ENCODE assay signal across 1 cellular context in genomic region chr2:219724628-219725027, GRCh38.
TF ChIP-seq lines count a peak whose summit lies in the region.

No MANE protein-coding gene starts in this region.

TF ChIP-seq in K562, 482 proteins besides CTCF, POLR2A, EP300 and RAD21 (continues in another document):
- TF ChIP-seq KHSRP (IDR thresholded peaks at IDR 0.05) (no peak), ZNF41 (CRISPR knock-in tag; conservative IDR thresholded peaks at IDR 0.05) (no peak), LARP7 (IDR thresholded peaks at IDR 0.05) (no peak), ZBTB26 (CRISPR knock-in tag; IDR thresholded peaks at IDR 0.05) (no peak), KAT7 (CRISPR knock-in tag; IDR thresholded peaks at IDR 0.05; ENCODE audit: borderline replicate concordance) (no peak), CEBPZ (IDR thresholded peaks at IDR 0.05; ENCODE audit: borderline replicate concordance, low read depth, low read length) (no peak), ZNF449 (CRISPR knock-in tag; IDR thresholded peaks at IDR 0.05) (no peak), SP1 (CRISPR knock-in tag; IDR thresholded peaks at IDR 0.05) (no peak), MNT (conservative IDR thresholded peaks at IDR 0.05) (peak in 1 of 2 experiments; percentile 49; a peak in 1 of 4 replicates), CTBP1 (IDR thresholded peaks at IDR 0.05; ENCODE audit: borderline replicate concordance) (peak; percentile 28; the same call in 1 of the 2 replicates), ETS1 (conservative IDR thresholded peaks at IDR 0.05; ENCODE audit: control insufficient read depth, low read depth, low read length) (no peak), SMARCC2 (IDR thresholded peaks at IDR 0.05; ENCODE audit: low read depth) (no peak; the same call in 1 of the 2 replicates), HES1 (IDR thresholded peaks at IDR 0.05; ENCODE audit: low read depth) (no peak), HBP1 (CRISPR knock-in tag; IDR thresholded peaks at IDR 0.05) (no peak), KDM4B (IDR thresholded peaks at IDR 0.05; ENCODE audit: borderline replicate concordance in 2 of 2, low read depth in 1 of 2) (no peak), GTF3C2 (IDR thresholded peaks at IDR 0.05; ENCODE audit: borderline replicate concordance, extremely low read depth, insufficient read length) (no peak), ASH1L (IDR thresholded peaks at IDR 0.05; ENCODE audit: borderline replicate concordance, low read depth, partially characterized antibody) (no peak), STAT5A (IDR thresholded peaks at IDR 0.05; ENCODE audit: borderline replicate concordance, low read length) (no peak), KLF16 (IDR thresholded peaks at IDR 0.05) (no peak), TAF9B (IDR thresholded peaks at IDR 0.05; ENCODE audit: partially characterized antibody) (no peak), HMGXB4 (CRISPR knock-in tag; IDR thresholded peaks at IDR 0.05) (no peak), NBN (IDR thresholded peaks at IDR 0.05; ENCODE audit: low read depth) (no peak), PML (IDR thresholded peaks at IDR 0.05; ENCODE audit: low read length) (no peak), ZNF740 (CRISPR knock-in tag; IDR thresholded peaks at IDR 0.05) (no peak), ZNF740 (tag; IDR thresholded peaks at IDR 0.05) (no peak), AFF4 (CRISPR knock-in tag; IDR thresholded peaks at IDR 0.05) (no peak), HDAC8 (tag; IDR thresholded peaks at IDR 0.05) (no peak), BRD4 (IDR thresholded peaks at IDR 0.05) (no peak), TFE3 (CRISPR knock-in tag; IDR thresholded peaks at IDR 0.05) (no peak)
